ENCODE assay signal across 8 cellular contexts in the genomic region with DNA sequence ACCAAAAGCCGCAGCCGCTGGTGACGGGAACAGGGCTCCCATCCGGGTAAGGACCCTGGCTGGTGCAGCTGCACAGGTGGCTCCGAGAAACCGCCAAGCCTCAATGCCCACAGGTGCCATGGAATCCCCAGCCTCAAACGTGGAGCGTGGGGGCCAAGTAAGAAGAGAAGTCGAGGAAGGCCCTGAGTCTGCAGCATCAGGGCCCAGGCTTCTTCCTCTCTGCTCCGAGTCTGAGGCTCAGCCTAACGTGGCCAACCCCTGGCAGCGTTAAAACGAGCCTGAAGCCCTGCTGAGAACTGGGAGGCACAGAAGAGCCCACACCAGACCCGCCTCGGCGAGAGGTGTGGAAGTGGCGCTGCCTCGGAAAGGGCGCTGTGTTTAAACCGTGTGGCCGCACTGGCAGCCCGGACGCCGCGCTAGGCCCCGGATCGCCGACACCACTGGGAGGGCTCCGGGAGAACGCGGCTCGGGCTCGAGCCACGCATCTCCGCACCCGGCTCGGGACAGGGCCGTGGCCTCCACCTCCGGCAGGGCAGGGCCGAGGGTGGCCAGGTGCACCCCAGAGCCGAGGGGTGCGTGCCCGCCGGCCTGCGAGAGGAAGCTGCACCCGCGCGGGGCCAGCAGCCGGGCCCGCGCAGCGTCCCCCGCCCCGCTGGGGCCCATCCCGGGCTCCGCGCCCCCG. TPM values are rescaled to one million over a fixed set of nuclear protein-coding genes. Genes with fewer than 3 reads are reported as not detected.
DNase-seq lines count a peak whose midpoint lies in the region; ATAC-seq, FAIRE-seq and TF ChIP-seq lines count a peak whose summit lies in the region.

No MANE protein-coding gene starts in this region.

- H3K36me3 ChIP-seq in hepatocyte (replicated peaks; ENCODE audit: insufficient read depth, low read depth) (no peaks in the 10 kb centered on the region), skeletal muscle tissue (ENCODE audit: control insufficient read depth in 3 of 3, insufficient read depth in 3 of 3, low read length in 3 of 3) (peaks cover 27 to 29% (median 28%) of the 10 kb centered on the region in 3 donors)

- 14% methylated on average over 40 of the region's 58 CpGs for WGBS in hepatocyte (ENCODE audit: low lambda C conversion rate, missing lambda C conversion rate)

- DNase-seq in AG10803 (ENCODE audit: low read depth), result no peak
- DNase-seq in activated T-cell treated with anti-CD3 and anti-CD28 coated beads, Interleukin-2, amount 50 U/mL, for 4 hours, result no peak
- peak; percentile 48 for DNase-seq in hepatocyte (ENCODE audit: low spot score)
- no peak for DNase-seq in SW480 (ENCODE audit: low spot score)
- DNase-seq in urothelium cell line (ENCODE audit: low spot score), result no peak

- no peak for TF ChIP-seq CTCF in AG10803 (conservative IDR thresholded peaks at IDR 0.05; ENCODE audit: low read length)
- TF ChIP-seq CTCF in hepatocyte (IDR thresholded peaks at IDR 0.05; ENCODE audit: poor library complexity), result no peak

- H3K9me3 Mint-ChIP-seq in activated T-cell treated with anti-CD3 and anti-CD28 coated beads, Interleukin-2, amount 50 U/mL, for 4 hours, result no peaks in the 10 kb centered on the region

- H4K20me1 ChIP-seq in hepatocyte (ENCODE audit: insufficient read depth, poor library complexity, severe bottlenecking), result peaks cover 10% of the 10 kb centered on the region

- H3K79me2 ChIP-seq in hepatocyte, result peaks cover 31% of the 10 kb centered on the region

- H3K27me3 ChIP-seq in hepatocyte (no peaks in the 10 kb centered on the region), skeletal muscle tissue (ENCODE audit: control insufficient read depth in 3 of 3, insufficient read depth in 3 of 3, low read length in 3 of 3) (no peaks in the 10 kb centered on the region)

- H3K36me3 Mint-ChIP-seq in activated T-cell treated with anti-CD3 and anti-CD28 coated beads, Interleukin-2, amount 50 U/mL, for 4 hours (ENCODE audit: insufficient read depth), result peaks cover 12% of the 10 kb centered on the region

- no peaks in the 10 kb centered on the region for H3K9me2 ChIP-seq in hepatocyte (replicated peaks; ENCODE audit: insufficient read depth)

- H3K27me3 Mint-ChIP-seq in activated T-cell treated with anti-CD3 and anti-CD28 coated beads, Interleukin-2, amount 50 U/mL, for 4 hours (ENCODE audit: low read depth), result no peaks in the 10 kb centered on the region

- ATAC-seq in GM19023 (IDR thresholded peaks at IDR 0.05; ENCODE audit: unreplicated experiment), result peak; percentile 5
- peak; percentile 22 for ATAC-seq in HG03196 (IDR thresholded peaks at IDR 0.05; ENCODE audit: unreplicated experiment)
- ATAC-seq in activated T-cell treated with anti-CD3 and anti-CD28 coated beads, Interleukin-2, amount 50 U/mL, for 4 hours, result peak; percentile 11 to 15

- peak overlapping the region; percentile 87 for H3K4me3 Mint-ChIP-seq in activated T-cell treated with anti-CD3 and anti-CD28 coated beads, Interleukin-2, amount 50 U/mL, for 4 hours

- peak overlapping the region; percentile 98 for H3K4me2 ChIP-seq in hepatocyte

- peaks cover 13% of the 10 kb centered on the region for H3K4me1 Mint-ChIP-seq in activated T-cell treated with anti-CD3 and anti-CD28 coated beads, Interleukin-2, amount 50 U/mL, for 4 hours (ENCODE audit: low read depth)

- H3K9ac ChIP-seq in skeletal muscle tissue (ENCODE audit: low read depth in 1 of 3, low read length in 3 of 3), result peak overlapping the region; percentile 59 to 82 (median 74)

- H3K27ac ChIP-seq in hepatocyte (peak overlapping the region; percentile 37), skeletal muscle tissue (ENCODE audit: low read depth, low read length) (no peak overlapping the region)

- no peak for FAIRE-seq in urothelium cell line (lab: Jason Lieb, UNC)

- no peak overlapping the region for H2AFZ ChIP-seq in hepatocyte

- H3K9me3 ChIP-seq in hepatocyte (ENCODE audit: low read depth), result no peaks in the 10 kb centered on the region
- H3K9me3 ChIP-seq in skeletal muscle tissue (ENCODE audit: control insufficient read depth in 3 of 3, low read length in 3 of 3), result no peaks in the 10 kb centered on the region

- H3K4me3 ChIP-seq in AG10803 (ENCODE audit: low read length) (peak overlapping the region; percentile 71), hepatocyte (peak overlapping the region; percentile 72), skeletal muscle tissue (ENCODE audit: low read length in 3 of 3) (peak overlapping the region; percentile 64 to 73 (median 67))

- peaks cover 7% of the 10 kb centered on the region for H3K4me1 ChIP-seq in hepatocyte (ENCODE audit: insufficient read depth)
- peaks cover 12 to 23% (median 17%) of the 10 kb centered on the region in 3 donors for H3K4me1 ChIP-seq in skeletal muscle tissue (ENCODE audit: control insufficient read depth in 3 of 3, insufficient read depth in 3 of 3, low read length in 3 of 3)

RNA-seq across cellular contexts. Expression of a gene that starts 0.7 kb away (rescaled TPM):
- 100 to 1,000 TPM in 2 of 3 donors, 10 to 100 TPM in 1; 98.6 to 122 (median 106) TPM for total RNA-seq in activated T-cell treated with anti-CD3 and anti-CD28 coated beads, Interleukin-2, amount 50 U/mL, for 4 hours
- 20.4 and 24.3 TPM in 2 replicates for total RNA-seq in hepatocyte
- polyA plus RNA-seq in hepatocyte, result 46.9 and 50.3 TPM in 2 replicates
- 13.0 TPM for total RNA-seq in skeletal muscle tissue

RNA-seq across cellular contexts. Expression of a gene that starts 10.9 kb away (rescaled TPM):
- 10 to 100 TPM; 34.1 to 37.7 (median 35.2) TPM for total RNA-seq in activated T-cell treated with anti-CD3 and anti-CD28 coated beads, Interleukin-2, amount 50 U/mL, for 4 hours
- total RNA-seq in hepatocyte (26.8 and 28.3 TPM in 2 replicates), skeletal muscle tissue (13.0 TPM)
- polyA plus RNA-seq in hepatocyte, result 36.9 and 45.5 TPM in 2 replicates

RNA-seq across cellular contexts. Expression of a gene that starts 15.9 kb away (rescaled TPM):
- total RNA-seq in activated T-cell treated with anti-CD3 and anti-CD28 coated beads, Interleukin-2, amount 50 U/mL, for 4 hours, result 10 to 100 TPM; 27.5 to 39.3 (median 33.8) TPM
- total RNA-seq in hepatocyte, result 62.7 and 86.0 TPM in 2 replicates
- polyA plus RNA-seq in hepatocyte, result 102 and 109 TPM in 2 replicates
- 14.6 TPM for total RNA-seq in skeletal muscle tissue

RNA-seq across cellular contexts. Expression of a gene that starts 29.2 kb away (rescaled TPM):
- 10 to 100 TPM; 76.6 to 79.1 (median 78.1) TPM for total RNA-seq in activated T-cell treated with anti-CD3 and anti-CD28 coated beads, Interleukin-2, amount 50 U/mL, for 4 hours
- total RNA-seq in hepatocyte, result 40.6 and 46.0 TPM in 2 replicates
- 47.0 and 47.7 TPM in 2 replicates for polyA plus RNA-seq in hepatocyte
- 43.3 TPM for total RNA-seq in skeletal muscle tissue

RNA-seq across cellular contexts. Expression of a gene that starts 37.9 kb away (rescaled TPM):
- 10 to 100 TPM; 81.6 to 99.0 (median 86.3) TPM for total RNA-seq in activated T-cell treated with anti-CD3 and anti-CD28 coated beads, Interleukin-2, amount 50 U/mL, for 4 hours
- total RNA-seq in hepatocyte (34.7 and 36.6 TPM in 2 replicates), skeletal muscle tissue (32.9 TPM)
- polyA plus RNA-seq in hepatocyte, result 86.0 and 94.5 TPM in 2 replicates
